In the genomic region with DNA sequence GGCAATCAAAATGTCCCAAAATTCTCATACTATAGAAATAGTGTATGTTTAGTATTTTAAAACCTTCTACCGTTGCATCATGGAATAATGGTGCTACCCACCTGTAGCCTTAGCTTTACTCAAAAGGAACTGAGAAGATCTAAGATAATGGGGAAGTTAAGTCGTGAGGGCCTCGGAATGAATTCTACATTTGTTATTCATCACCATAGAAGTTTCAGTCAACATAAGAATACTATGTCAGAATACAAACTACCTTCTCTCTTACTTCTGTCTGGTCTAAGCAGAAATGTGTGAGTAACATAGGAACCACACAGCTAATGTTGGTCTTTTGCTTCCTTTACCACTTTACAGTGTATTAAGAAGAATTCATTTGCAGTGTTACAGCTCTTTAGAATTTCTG, we compare ENCODE assay signal across 21 cellular contexts. TPM values are rescaled to one million over a fixed set of nuclear protein-coding genes. Genes with fewer than 3 reads are reported as not detected.
DNase-seq lines count a peak whose midpoint lies in the region; ATAC-seq and TF ChIP-seq lines count a peak whose summit lies in the region.
"Had no signal": no experiment of that assay in that cellular context is flagged by ENCODE, and none has a peak within 500 bp of the region (broad histone marks: within the 10 kb centered on the region; RNA-seq: fewer than 3 reads in every experiment).

No MANE protein-coding gene starts in this region.

- WGBS in smooth muscle cell (ENCODE audit: low lambda C conversion rate): 75% methylated on average over 3 of the region's 3 CpGs

- no peak overlapping the region for H3K4me2 ChIP-seq in smooth muscle cell

- H3K27ac ChIP-seq in smooth muscle cell (ENCODE audit: low read depth): no peak overlapping the region
- H3K27ac ChIP-seq: GM23248 had no signal

- H3K9me3 ChIP-seq in smooth muscle cell (replicated peaks; ENCODE audit: low read depth): no peaks in the 10 kb centered on the region
- H3K9me3 ChIP-seq: Caco-2 had no signal

- no peaks in the 10 kb centered on the region for H3K4me1 Mint-ChIP-seq in activated T-helper 2 cell treated with anti-CD3 and anti-CD28 coated beads, Interferon-gamma antibody, Interleukin-2, Interleukin-4, amounts not matched to agents 10 μg/mL and 5 μg/mL and 100 μg/mL, durations not matched to agents 14 hours and 24 hours and 36 hours (ENCODE audit: low read depth)

- intact Hi-C loops in activated T-helper 2 cell treated with anti-CD3 and anti-CD28 coated beads, Interferon-gamma antibody, Interleukin-2, Interleukin-4, amounts not matched to agents 10 μg/mL and 5 μg/mL and 100 μg/mL, durations not matched to agents 14 hours and 24 hours and 36 hours (cut with micrococcal nuclease): no loop called here

- no peaks in the 10 kb centered on the region for H3K36me3 ChIP-seq in smooth muscle cell (ENCODE audit: low read depth)

- no peak overlapping the region for H2AFZ ChIP-seq in smooth muscle cell (ENCODE audit: low read depth)
- H2AFZ ChIP-seq: GM23248 had no signal

- no peaks in the 10 kb centered on the region for H3K27me3 Mint-ChIP-seq in activated T-helper 2 cell treated with anti-CD3 and anti-CD28 coated beads, Interferon-gamma antibody, Interleukin-2, Interleukin-4, amounts not matched to agents 10 μg/mL and 5 μg/mL and 100 μg/mL, durations not matched to agents 14 hours and 24 hours and 36 hours (ENCODE audit: low read depth)

- DNase-seq in CD1c-positive myeloid dendritic cell (ENCODE audit: extremely low spot score): peak; percentile 75
- DNase-seq in activated T-helper 2 cell treated with anti-CD3 and anti-CD28 coated beads, Interferon-gamma antibody, Interleukin-2, Interleukin-4, amounts not matched to agents 10 μg/mL and 5 μg/mL and 100 μg/mL, durations not matched to agents 14 hours and 24 hours and 36 hours (ENCODE audit: low spot score): no peak
- DNase-seq in NCI-H146 (lab: John Stamatoyannopoulos, UW): no peak
- DNase-seq in smooth muscle cell (lab: John Stamatoyannopoulos, UW; ENCODE audit: unreplicated experiment): no peak
- no peak for DNase-seq in SHP77 treated with DMSO at 0.1 percent for 48 hours (lab: John Stamatoyannopoulos, UW)
- no peak for DNase-seq in 8988T
- DNase-seq: C1 segment of cervical spinal cord, Caco-2, DMS53, GM23248, Karpas-422, MM.1S, NCI-H1436, NCI-H2081 treated with DMSO at 0.1 percent for 48 hours, NCI-H2227 treated with DMSO at 0.1 percent for 48 hours, NCI-H524 treated with DMSO at 0.1 percent for 48 hours, SHP77, T-helper 2 cell had no signal

- H4K20me1 ChIP-seq in smooth muscle cell (ENCODE audit: low read depth): no peaks in the 10 kb centered on the region

- no peak for TF ChIP-seq CTCF in smooth muscle cell (IDR thresholded peaks at IDR 0.05; ENCODE audit: borderline replicate concordance, insufficient read depth, poor library complexity, severe bottlenecking)

- H3K9me3 Mint-ChIP-seq in activated T-helper 2 cell treated with anti-CD3 and anti-CD28 coated beads, Interferon-gamma antibody, Interleukin-2, Interleukin-4, amounts not matched to agents 10 μg/mL and 5 μg/mL and 100 μg/mL, durations not matched to agents 14 hours and 24 hours and 36 hours: no peaks in the 10 kb centered on the region

- H3F3A ChIP-seq in smooth muscle cell (ENCODE audit: low read depth): no peaks in the 10 kb centered on the region

- H3K4me3 ChIP-seq in smooth muscle cell: no peak overlapping the region
- H3K4me3 ChIP-seq: GM23248 had no signal

- no peaks in the 10 kb centered on the region for H3K36me3 Mint-ChIP-seq in activated T-helper 2 cell treated with anti-CD3 and anti-CD28 coated beads, Interferon-gamma antibody, Interleukin-2, Interleukin-4, amounts not matched to agents 10 μg/mL and 5 μg/mL and 100 μg/mL, durations not matched to agents 14 hours and 24 hours and 36 hours (ENCODE audit: low read depth)

- no peak overlapping the region for H3K9ac ChIP-seq in smooth muscle cell (ENCODE audit: low read depth)
- H3K9ac ChIP-seq: GM23248 had no signal

- no peak overlapping the region for H3K4me3 Mint-ChIP-seq in activated T-helper 2 cell treated with anti-CD3 and anti-CD28 coated beads, Interferon-gamma antibody, Interleukin-2, Interleukin-4, amounts not matched to agents 10 μg/mL and 5 μg/mL and 100 μg/mL, durations not matched to agents 14 hours and 24 hours and 36 hours (ENCODE audit: low read depth)

- no peaks in the 10 kb centered on the region for H3K79me2 ChIP-seq in smooth muscle cell (ENCODE audit: low read depth)

- peaks cover 4% of the 10 kb centered on the region for H3K27me3 ChIP-seq in smooth muscle cell (ENCODE audit: low read depth)

- H3K27ac Mint-ChIP-seq in activated T-helper 2 cell treated with anti-CD3 and anti-CD28 coated beads, Interferon-gamma antibody, Interleukin-2, Interleukin-4, amounts not matched to agents 10 μg/mL and 5 μg/mL and 100 μg/mL, durations not matched to agents 14 hours and 24 hours and 36 hours: peak overlapping the region; percentile 66

- no peaks in the 10 kb centered on the region for H3K4me1 ChIP-seq in smooth muscle cell (ENCODE audit: low read depth)
- H3K4me1 ChIP-seq: Caco-2 had no signal

- peak; percentile 51 for ATAC-seq in GM21529 (IDR thresholded peaks at IDR 0.05; ENCODE audit: unreplicated experiment)
- peak; percentile 61 for ATAC-seq in HG03565 (IDR thresholded peaks at IDR 0.05; ENCODE audit: unreplicated experiment)
- ATAC-seq: HCT116 had no signal

RNA-seq across cellular contexts. Expression of a gene that starts 43.2 kb away (rescaled TPM):
- 14.9 and 17.1 TPM in 2 replicates for total RNA-seq in activated T-helper 2 cell treated with anti-CD3 and anti-CD28 coated beads, Interferon-gamma antibody, Interleukin-2, Interleukin-4, amounts not matched to agents 10 μg/mL and 5 μg/mL and 100 μg/mL, durations not matched to agents 14 hours and 24 hours and 36 hours
- 22.8 and 25.2 TPM in 2 replicates for total RNA-seq in smooth muscle cell
- 14.2 and 18.3 TPM in 2 replicates for polyA plus RNA-seq in smooth muscle cell
